In genomic region chr12:724194-724855, GRCh38 we compare ENCODE assay signal across 8 cellular contexts. TPM values are rescaled to one million over a fixed set of nuclear protein-coding genes. Genes with fewer than 3 reads are reported as not detected.
DNase-seq lines count a peak whose midpoint lies in the region; ATAC-seq and TF ChIP-seq lines count a peak whose summit lies in the region.

No MANE protein-coding gene starts in this region.

- no peaks in the 10 kb centered on the region for H3K36me3 ChIP-seq in KMS-11 (ENCODE audit: insufficient read depth)
- H3K36me3 ChIP-seq in lung (ENCODE audit: control insufficient read depth in 2 of 2, insufficient read depth in 2 of 2, low read length in 2 of 2): no peaks in the 10 kb centered on the region

- TF ChIP-seq CTCF in KMS-11 (conservative IDR thresholded peaks at IDR 0.05; ENCODE audit: low read depth, low read length): no peak
- TF ChIP-seq CTCF in lung (IDR thresholded peaks at IDR 0.05; ENCODE audit: control extremely low read depth, extremely low read depth): no peak

- no peaks in the 10 kb centered on the region for H3K27me3 Mint-ChIP-seq in activated CD4-positive, alpha-beta T cell treated with anti-CD3 and anti-CD28 coated beads, Interleukin-2, amount 10 ng/mL, durations not matched to agents 7 days and 5 days

- peaks cover 78% of the 10 kb centered on the region for H3K4me1 Mint-ChIP-seq in activated CD4-positive, alpha-beta T cell treated with anti-CD3 and anti-CD28 coated beads, Interleukin-2, amount 10 ng/mL, durations not matched to agents 7 days and 5 days

- no peak overlapping the region for H3K9ac ChIP-seq in KMS-11

- ATAC-seq in lung (ENCODE audit: insufficient read depth, low FRiP score) (no peak), HG02571 (IDR thresholded peaks at IDR 0.05; ENCODE audit: unreplicated experiment) (no peak)

- peak; percentile 29 for DNase-seq in ELR (ENCODE audit: low read depth)
- DNase-seq in activated CD4-positive, alpha-beta T cell treated with anti-CD3 and anti-CD28 coated beads, Interleukin-2, amount 10 ng/mL, durations not matched to agents 7 days and 5 days: peak; percentile 30
- peak; percentile 30 for DNase-seq in lung (ENCODE audit: low spot score)
- DNase-seq in NCI-H1048 (lab: John Stamatoyannopoulos, UW): no peak
- no peak for DNase-seq in SW 1271 (lab: John Stamatoyannopoulos, UW)
- no peak for DNase-seq in ACHN

- no peaks in the 10 kb centered on the region for H3K9me3 ChIP-seq in lung (ENCODE audit: control insufficient read depth in 2 of 2, insufficient read depth in 1 of 2, low read length in 1 of 2)

- H3K9me3 Mint-ChIP-seq in activated CD4-positive, alpha-beta T cell treated with anti-CD3 and anti-CD28 coated beads, Interleukin-2, amount 10 ng/mL, durations not matched to agents 7 days and 5 days: peaks cover 10% of the 10 kb centered on the region

- no peaks in the 10 kb centered on the region for H3K79me2 ChIP-seq in KMS-11 (ENCODE audit: insufficient read depth, low read depth)

- CTCF ChIA-PET in activated CD4-positive, alpha-beta T cell treated with anti-CD3 and anti-CD28 coated beads, Interleukin-2, amount 10 ng/mL, durations not matched to agents 7 days and 5 days (lab: Charles Lee): interaction anchor here (1.1 kb wide), 1 partner anchor 11 kb away, joined by 4 read pairs; no protein-coding TSS in a partner anchor

- peak overlapping the region; percentile 62 for H3K27ac Mint-ChIP-seq in activated CD4-positive, alpha-beta T cell treated with anti-CD3 and anti-CD28 coated beads, Interleukin-2, amount 10 ng/mL, durations not matched to agents 7 days and 5 days

- no peak overlapping the region for H3K4me3 Mint-ChIP-seq in activated CD4-positive, alpha-beta T cell treated with anti-CD3 and anti-CD28 coated beads, Interleukin-2, amount 10 ng/mL, durations not matched to agents 7 days and 5 days

- peak overlapping the region; percentile 18; the same call in 1 of the 2 replicates for H2AFZ ChIP-seq in KMS-11 (ENCODE audit: low read depth)

- H3K4me1 ChIP-seq in KMS-11 (ENCODE audit: low read depth, poor library complexity, severe bottlenecking): peaks cover 29% of the 10 kb centered on the region
- H3K4me1 ChIP-seq in lung (ENCODE audit: control insufficient read depth in 2 of 2, insufficient read depth in 2 of 2, low read length in 2 of 2): peaks cover 0 to 5% of the 10 kb centered on the region in 2 donors

- peak overlapping the region; percentile 15; the same call in 1 of the 2 replicates for H3K4me2 ChIP-seq in KMS-11

- no peak overlapping the region for H3K4me3 ChIP-seq in KMS-11 (IDR thresholded peaks at IDR 0.05; ENCODE audit: insufficient read depth, low read depth, low read length)
- no peak overlapping the region for H3K4me3 ChIP-seq in lung

- in situ Hi-C loops in ACHN (cut with HindIII; ENCODE audit: low pct_ligation_motif_present, low pct_unique_long_range_greater_than_20kb, low sequenced_read_pairs): no loop called here

- POLR2A ChIA-PET in activated CD4-positive, alpha-beta T cell treated with anti-CD3 and anti-CD28 coated beads, Interleukin-2, amount 10 ng/mL, durations not matched to agents 7 days and 5 days (lab: Charles Lee): no interaction called here

- 59 to 69% methylated on average over 6 of the region's 6 CpGs for WGBS in lung, 2 donors

- H3K27me3 ChIP-seq in KMS-11 (ENCODE audit: insufficient read depth, low read depth) (no peaks in the 10 kb centered on the region), lung (ENCODE audit: control insufficient read depth, insufficient read depth) (no peaks in the 10 kb centered on the region)

- H4K20me1 ChIP-seq in KMS-11 (ENCODE audit: insufficient read depth): no peaks in the 10 kb centered on the region

- peaks cover 20% of the 10 kb centered on the region for H3K36me3 Mint-ChIP-seq in activated CD4-positive, alpha-beta T cell treated with anti-CD3 and anti-CD28 coated beads, Interleukin-2, amount 10 ng/mL, durations not matched to agents 7 days and 5 days (ENCODE audit: low read depth)

- H3K27ac ChIP-seq in KMS-11 (no peak overlapping the region), lung (ENCODE audit: low read depth in 1 of 2, low read length in 1 of 2) (peak overlapping the region in 1 of 2 donors; percentile 76)

RNA-seq across cellular contexts. Expression of gene WNK1, which starts 28.1 kb away (rescaled TPM):
- total RNA-seq in activated CD4-positive, alpha-beta T cell treated with anti-CD3 and anti-CD28 coated beads, Interleukin-2, amount 10 ng/mL, durations not matched to agents 7 days and 5 days: 100 to 1,000 TPM; 162 to 170 TPM
- 100 to 1,000 TPM; 201 to 269 TPM for total RNA-seq in lung
- polyA plus RNA-seq in lung: 10 to 100 TPM; 23.1 to 55.4 TPM

Comparison
In these comparisons a context has a peak if more than half of its experiments do, and no peak if none do; other contexts are left out.
1. DNase-seq: peak in ELR (single experiment), activated CD4-positive, alpha-beta T cell treated with anti-CD3 and anti-CD28 coated beads, Interleukin-2, amount 10 ng/mL, durations not matched to agents 7 days and 5 days (single experiment) and lung (single experiment); none in NCI-H1048 (single experiment), SW 1271 (0 of 2) and ACHN (single experiment).